24 cellular contexts compared by ENCODE assay signal in genomic region chr1:112296908-112297307, GRCh38.
DNase-seq lines count a peak whose midpoint lies in the region; ATAC-seq and TF ChIP-seq lines count a peak whose summit lies in the region.
"Had no signal": no experiment of that assay in that cellular context is flagged by ENCODE, and none has a peak within 500 bp of the region (broad histone marks: within the 10 kb centered on the region; RNA-seq: fewer than 3 reads in every experiment).

No MANE protein-coding gene starts in this region.

- H3K36me3 Mint-ChIP-seq in CD4-positive, alpha-beta T cell (ENCODE audit: low read depth), result no peaks in the 10 kb centered on the region
- H3K36me3 Mint-ChIP-seq: natural killer cell treated with Interleukin-12 subunit alpha and Interleukin-12 subunit beta and Interleukin-15 and Interleukin-18, amount 100 ng/mL, for 72 hours had no signal

- H3K4me3 ChIP-seq in brain microvascular endothelial cell (ENCODE audit: low read depth, low read length), result no peak overlapping the region
- H3K4me3 ChIP-seq: BLaER1, breast epithelium, K562, transverse colon had no signal

- peaks cover 10% of the 10 kb centered on the region for H3K9me3 Mint-ChIP-seq in CD4-positive, alpha-beta T cell
- H3K9me3 Mint-ChIP-seq: HFFc6; natural killer cell treated with Interleukin-12 subunit alpha and Interleukin-12 subunit beta and Interleukin-15 and Interleukin-18, amount 100 ng/mL, for 72 hours had no signal

- no peaks in the 10 kb centered on the region for H3K36me3 ChIP-seq in brain microvascular endothelial cell (replicated peaks)
- H3K36me3 ChIP-seq: BLaER1, breast epithelium, transverse colon had no signal

- peaks cover 4% of the 10 kb centered on the region for H3K9me3 ChIP-seq in CD4-positive, alpha-beta T cell (ENCODE audit: control insufficient read depth, low read length)
- H3K9me3 ChIP-seq: BLaER1, breast epithelium, SK-N-SH, transverse colon had no signal

- no peaks in the 10 kb centered on the region for H3K4me1 Mint-ChIP-seq in CD4-positive, alpha-beta T cell (ENCODE audit: low read depth)

- H3K27ac ChIP-seq in brain microvascular endothelial cell, result no peak overlapping the region
- H3K27ac ChIP-seq in CD4-positive, alpha-beta T cell (ENCODE audit: low read depth, low read length), result no peak overlapping the region
- H3K27ac ChIP-seq: 22Rv1, BLaER1, breast epithelium, transverse colon had no signal

- no peaks in the 10 kb centered on the region for H3K27me3 ChIP-seq in brain microvascular endothelial cell (replicated peaks)
- H3K27me3 ChIP-seq in CD4-positive, alpha-beta T cell (ENCODE audit: control insufficient read depth, insufficient read depth, low read length), result no peaks in the 10 kb centered on the region
- H3K27me3 ChIP-seq: BLaER1, breast epithelium, transverse colon had no signal

- no peak for TF ChIP-seq CTCF in brain microvascular endothelial cell (IDR thresholded peaks at IDR 0.05; ENCODE audit: low read depth, low read length, missing control alignments)
- no peak for TF ChIP-seq CTCF in CD4-positive, alpha-beta T cell (IDR thresholded peaks at IDR 0.05)

- ATAC-seq in CD4-positive, alpha-beta T cell (ENCODE audit: poor library complexity), result no peak
- no peak for ATAC-seq in GM21423 (IDR thresholded peaks at IDR 0.05; ENCODE audit: unreplicated experiment)
- ATAC-seq: activated CD4-positive, CD25-positive, alpha-beta regulatory T cell treated with anti-CD3 and anti-CD28 coated beads, Interleukin-2, amount 50 U/mL, for 24 hours; K562; natural killer cell treated with Interleukin-12 subunit alpha and Interleukin-12 subunit beta and Interleukin-15 and Interleukin-18, amount 100 ng/mL, for 72 hours; Panc1 had no signal

- DNase-seq in NCI-H146 (lab: John Stamatoyannopoulos, UW) (peak; percentile 9), NCI-H146 treated with DMSO at 0.1 percent for 48 hours (lab: John Stamatoyannopoulos, UW; ENCODE audit: unreplicated experiment) (no peak), NCI-H345 (lab: John Stamatoyannopoulos, UW) (peak; percentile 86), brain microvascular endothelial cell (peak; percentile 2), smooth muscle cell of the brain vasculature (ENCODE audit: low read depth, low spot score) (peak; percentile 15), activated gamma-delta T cell (lab: John Stamatoyannopoulos, UW) (no peak)
- DNase-seq in CD4-positive, alpha-beta T cell, result no peak
- DNase-seq: HFFc6; MV-4-11; NCI-H2081 treated with DMSO at 0.1 percent for 48 hours; NCI-H526 treated with DMSO at 0.1 percent for 48 hours; SK-N-SH; stimulated activated CD4-positive, alpha-beta T cell treated with anti-CD3 and anti-CD28 coated beads, Interleukin-1b, Interleukin-23, amount 100 ng/mL, for 48 hours; stimulated activated naive CD4-positive, alpha-beta T cell treated with Interleukin-2 at 50 U/mL for 16 hours; T1000; transverse colon had no signal

- POLR2A ChIA-PET in CD4-positive, alpha-beta T cell (lab: Charles Lee), result no interaction called here

- in situ Hi-C loops in brain microvascular endothelial cell (cut with HindIII; ENCODE audit: low pct_ligation_motif_present, low sequenced_read_pairs), result no loop called here

- peaks cover 24% of the 10 kb centered on the region for H3K27me3 Mint-ChIP-seq in CD4-positive, alpha-beta T cell

- no peak overlapping the region for H3K4me3 Mint-ChIP-seq in CD4-positive, alpha-beta T cell
- H3K4me3 Mint-ChIP-seq: HFFc6; natural killer cell treated with Interleukin-12 subunit alpha and Interleukin-12 subunit beta and Interleukin-15 and Interleukin-18, amount 100 ng/mL, for 72 hours had no signal

- CTCF ChIA-PET in CD4-positive, alpha-beta T cell (lab: Charles Lee), result no interaction called here

- H3K27ac Mint-ChIP-seq in CD4-positive, alpha-beta T cell, result no peak overlapping the region
- H3K27ac Mint-ChIP-seq: HFFc6; natural killer cell treated with Interleukin-12 subunit alpha and Interleukin-12 subunit beta and Interleukin-15 and Interleukin-18, amount 100 ng/mL, for 72 hours had no signal

- intact Hi-C loops in CD4-positive, alpha-beta T cell (cut with DNase I, micrococcal nuclease), result no loop called here

Comparison
In these comparisons a context has a peak if more than half of its experiments do, and no peak if none do; other contexts are left out.
1. DNase-seq: peak in NCI-H146 (single experiment), NCI-H345 (single experiment), brain microvascular endothelial cell (single experiment) and smooth muscle cell of the brain vasculature (single experiment); none in NCI-H146 treated with DMSO at 0.1 percent for 48 hours (single experiment), CD4-positive, alpha-beta T cell (0 of 10) and activated gamma-delta T cell (single experiment).